In genomic region chr19:31541396-31541795, GRCh38 we compare ENCODE assay signal across 24 cellular contexts.
"Had no signal": no experiment of that assay in that cellular context is flagged by ENCODE, and none has a peak within 500 bp of the region (broad histone marks: within the 10 kb centered on the region; RNA-seq: fewer than 3 reads in every experiment).

No MANE protein-coding gene starts in this region.

- H3K27ac ChIP-seq: brain microvascular endothelial cell had no signal

- DNase-seq: activated CD4-positive, alpha-beta memory T cell treated with anti-CD3 and anti-CD28 coated beads, Interleukin-2, amount 10 ng/mL, durations not matched to agents 7 days and 5 days; activated CD4-positive, alpha-beta T cell treated with anti-CD3 and anti-CD28 coated beads for 1 hour; activated CD4-positive, alpha-beta T cell treated with anti-CD3 and anti-CD28 coated beads for 4 hours; activated CD4-positive, alpha-beta T cell treated with anti-CD3 and anti-CD28 coated beads, Interleukin-2, amount 10 ng/mL, durations not matched to agents 7 days and 5 days; activated CD4-positive, alpha-beta T cell treated with anti-CD3 and anti-CD28 coated beads, Interleukin-2, amount 50 U/mL, for 4 hours; activated CD8-positive, alpha-beta memory T cell treated with anti-CD3 and anti-CD28 coated beads, Interleukin-2, amount 50 U/mL, for 48 hours; activated gamma-delta T cell; activated naive CD4-positive, alpha-beta T cell; activated naive CD4-positive, alpha-beta T cell treated with anti-CD3 and anti-CD28 coated beads, Interleukin-2, amount 10 ng/mL, durations not matched to agents 7 days and 5 days; activated T-cell treated with anti-CD3 and anti-CD28 coated beads for 4 hours; activated T-cell treated with anti-CD3 and anti-CD28 coated beads, Interleukin-2, amount 50 U/mL, for 24 hours; activated T-cell treated with anti-CD3 and anti-CD28 coated beads, Interleukin-2, amount 50 U/mL, for 72 hours; amniotic stem cell; anterior cingulate cortex; brain microvascular endothelial cell; cortex of kidney; dermis blood vessel endothelial cell; effector CD8-positive, alpha-beta T cell; foreskin fibroblast; T-helper 1 cell; T-helper 2 cell had no signal

- H3K36me3 Mint-ChIP-seq: activated naive CD4-positive, alpha-beta T cell treated with anti-CD3 and anti-CD28 coated beads, Interleukin-2, amount 10 ng/mL, durations not matched to agents 7 days and 5 days; activated naive CD8-positive, alpha-beta T cell had no signal

- H3K27me3 ChIP-seq: brain microvascular endothelial cell had no signal

- H3K4me3 Mint-ChIP-seq: activated CD4-positive, alpha-beta memory T cell treated with anti-CD3 and anti-CD28 coated beads, Interleukin-2, amount 10 ng/mL, durations not matched to agents 7 days and 5 days; activated CD4-positive, alpha-beta T cell treated with anti-CD3 and anti-CD28 coated beads, Interleukin-2, amount 10 ng/mL, durations not matched to agents 7 days and 5 days; activated naive CD4-positive, alpha-beta T cell treated with anti-CD3 and anti-CD28 coated beads, Interleukin-2, amount 10 ng/mL, durations not matched to agents 7 days and 5 days; activated naive CD8-positive, alpha-beta T cell; activated T-cell treated with anti-CD3 and anti-CD28 coated beads, Interleukin-2, amount 50 U/mL, for 24 hours; activated T-cell treated with anti-CD3 and anti-CD28 coated beads, Interleukin-2, amount 50 U/mL, for 72 hours; central memory CD8-positive, alpha-beta T cell; WTC11 had no signal

- H3K4me1 Mint-ChIP-seq: activated CD4-positive, alpha-beta memory T cell treated with anti-CD3 and anti-CD28 coated beads, Interleukin-2, amount 10 ng/mL, durations not matched to agents 7 days and 5 days; activated CD4-positive, alpha-beta T cell treated with anti-CD3 and anti-CD28 coated beads, Interleukin-2, amount 10 ng/mL, durations not matched to agents 7 days and 5 days; activated naive CD4-positive, alpha-beta T cell treated with anti-CD3 and anti-CD28 coated beads, Interleukin-2, amount 10 ng/mL, durations not matched to agents 7 days and 5 days; central memory CD8-positive, alpha-beta T cell had no signal

- H3K27me3 Mint-ChIP-seq: activated CD4-positive, alpha-beta memory T cell treated with anti-CD3 and anti-CD28 coated beads, Interleukin-2, amount 10 ng/mL, durations not matched to agents 7 days and 5 days; activated CD4-positive, alpha-beta T cell treated with anti-CD3 and anti-CD28 coated beads, Interleukin-2, amount 10 ng/mL, durations not matched to agents 7 days and 5 days; activated naive CD4-positive, alpha-beta T cell treated with anti-CD3 and anti-CD28 coated beads, Interleukin-2, amount 10 ng/mL, durations not matched to agents 7 days and 5 days had no signal

- H3K36me3 ChIP-seq: brain microvascular endothelial cell had no signal

- H3K9me3 Mint-ChIP-seq: activated CD4-positive, alpha-beta T cell treated with anti-CD3 and anti-CD28 coated beads, Interleukin-2, amount 10 ng/mL, durations not matched to agents 7 days and 5 days had no signal

- H3K27ac Mint-ChIP-seq: activated CD4-positive, alpha-beta memory T cell treated with anti-CD3 and anti-CD28 coated beads, Interleukin-2, amount 10 ng/mL, durations not matched to agents 7 days and 5 days; activated CD4-positive, alpha-beta T cell treated with anti-CD3 and anti-CD28 coated beads, Interleukin-2, amount 10 ng/mL, durations not matched to agents 7 days and 5 days; activated naive CD4-positive, alpha-beta T cell treated with anti-CD3 and anti-CD28 coated beads, Interleukin-2, amount 10 ng/mL, durations not matched to agents 7 days and 5 days; activated naive CD8-positive, alpha-beta T cell; activated T-cell treated with anti-CD3 and anti-CD28 coated beads, Interleukin-2, amount 50 U/mL, for 24 hours; activated T-cell treated with anti-CD3 and anti-CD28 coated beads, Interleukin-2, amount 50 U/mL, for 72 hours; WTC11 had no signal
